In genomic region chr6:116387374-116387773, GRCh38 we compare ENCODE assay signal across 8 cellular contexts. TPM values are rescaled to one million over a fixed set of nuclear protein-coding genes. Genes with fewer than 3 reads are reported as not detected.
DNase-seq lines count a peak whose midpoint lies in the region; ATAC-seq and TF ChIP-seq lines count a peak whose summit lies in the region.

No MANE protein-coding gene starts in this region.

- no peak overlapping the region for H3K27ac ChIP-seq in neural progenitor cell

- H3K36me3 Mint-ChIP-seq in mesothelial cell of epicardium (no peaks in the 10 kb centered on the region), nephron progenitor cell (ENCODE audit: low read depth) (peaks cover 6% of the 10 kb centered on the region), neural progenitor cell (peaks cover 9% of the 10 kb centered on the region)

- no peaks in the 10 kb centered on the region for H3K79me2 ChIP-seq in neural progenitor cell (ENCODE audit: low read depth)

- TF ChIP-seq CTCF in mesothelial cell of epicardium (IDR thresholded peaks at IDR 0.05; ENCODE audit: unreplicated experiment) (no peak), nephron progenitor cell (IDR thresholded peaks at IDR 0.05) (no peak), neural progenitor cell (IDR thresholded peaks at IDR 0.05) (no peak)

- ATAC-seq in GM18870 (IDR thresholded peaks at IDR 0.05; ENCODE audit: unreplicated experiment) = peak; percentile 67
- peak; percentile 68 for ATAC-seq in HG02763 (IDR thresholded peaks at IDR 0.05; ENCODE audit: unreplicated experiment)

- H3K4me3 ChIP-seq in neural progenitor cell = no peak overlapping the region

- no peaks in the 10 kb centered on the region for H3F3A ChIP-seq in neural progenitor cell (ENCODE audit: low read depth)

- no peak overlapping the region for H3K4me2 ChIP-seq in neural progenitor cell

- H3K9me3 Mint-ChIP-seq in mesothelial cell of epicardium (no peaks in the 10 kb centered on the region), nephron progenitor cell (no peaks in the 10 kb centered on the region), neural progenitor cell (no peaks in the 10 kb centered on the region)

- no peaks in the 10 kb centered on the region for H3K9me3 ChIP-seq in neural progenitor cell (ENCODE audit: low read depth)

- H3K27me3 ChIP-seq in neural progenitor cell = no peaks in the 10 kb centered on the region

- DNase-seq in RKO (ENCODE audit: low spot score) (peak; percentile 65), mesothelial cell of epicardium (ENCODE audit: low spot score in 2 of 2, unreplicated experiment in 2 of 2) (no peak), NCI-H526 (lab: John Stamatoyannopoulos, UW) (no peak), nephron progenitor cell (no peak), neural progenitor cell (ENCODE audit: low spot score) (no peak)
- DNase-seq in effector CD8-positive, alpha-beta T cell (lab: John Stamatoyannopoulos, UW) = no peak

- H3K27ac Mint-ChIP-seq in mesothelial cell of epicardium (peak overlapping the region; percentile 13), nephron progenitor cell (no peak overlapping the region), neural progenitor cell (no peak overlapping the region)

- no peak overlapping the region for H2AFZ ChIP-seq in neural progenitor cell (replicated peaks)

- no peaks in the 10 kb centered on the region for H3K4me1 ChIP-seq in neural progenitor cell

- H3K27me3 Mint-ChIP-seq in mesothelial cell of epicardium (ENCODE audit: low read depth) (no peaks in the 10 kb centered on the region), nephron progenitor cell (ENCODE audit: low read depth, poor library complexity) (no peaks in the 10 kb centered on the region), neural progenitor cell (ENCODE audit: insufficient read depth, low read depth) (no peaks in the 10 kb centered on the region)

- H3K4me3 Mint-ChIP-seq in mesothelial cell of epicardium (no peak overlapping the region), nephron progenitor cell (no peak overlapping the region), neural progenitor cell (no peak overlapping the region)

- no peaks in the 10 kb centered on the region for H4K20me1 ChIP-seq in neural progenitor cell (ENCODE audit: low read depth)

- H3K36me3 ChIP-seq in neural progenitor cell = no peaks in the 10 kb centered on the region

- H3K4me1 Mint-ChIP-seq in mesothelial cell of epicardium (peaks cover 50% of the 10 kb centered on the region), nephron progenitor cell (peaks cover 37% of the 10 kb centered on the region), neural progenitor cell (peaks cover 5% of the 10 kb centered on the region)

- H3K9ac ChIP-seq in neural progenitor cell = no peak overlapping the region

RNA-seq across cellular contexts. Expression of gene DSE, which starts 16.6 kb away (rescaled TPM):
- total RNA-seq in mesothelial cell of epicardium = 69.6 to 73.3 TPM (median 70.7 TPM) in 3 replicates
- total RNA-seq in neural progenitor cell (ENCODE audit: low replicate concordance) = 30.0 and 43.7 TPM in 2 replicates
